ENCODE assay signal across 7 cellular contexts in genomic region chr19:14689598-14690503, GRCh38.
DNase-seq lines count a peak whose midpoint lies in the region; ATAC-seq lines count a peak whose summit lies in the region.

TSS of gene ZNF333 (plus strand) at chr19:14690048. CDS start at chr19:14693492, 3,444 bp downstream.

- ATAC-seq in GM18508 (IDR thresholded peaks at IDR 0.05; ENCODE audit: insufficient read depth, unreplicated experiment) (peak; percentile 48), HG02973 (IDR thresholded peaks at IDR 0.05; ENCODE audit: unreplicated experiment) (peak; percentile 87)

- peak; percentile 86 for DNase-seq in NCI-H2029 (lab: John Stamatoyannopoulos, UW)
- peak; percentile 98 for DNase-seq in T-helper 9 cell
- peak; percentile 96 for DNase-seq in astrocyte of the hippocampus (ENCODE audit: low read depth, low spot score)
- peak; percentile 84 to 92 for DNase-seq in hippocampal formation (lab: John Stamatoyannopoulos, UW)
- peak; percentile 94 for DNase-seq in retina

Comparison
In these comparisons a context has a peak if more than half of its experiments do, and no peak if none do; other contexts are left out.
1. Peak in every context shown above with its lines: DNase-seq and ATAC-seq.